Comparison of ENCODE assay signal across 1 cellular context in genomic region chr7:143248781-143249354, GRCh38.
TF ChIP-seq lines count a peak whose summit lies in the region.

No MANE protein-coding gene starts in this region.

TF ChIP-seq in HepG2, 621 proteins besides CTCF, POLR2A, EP300 and RAD21 (continued from another document and continues in another):
- TF ChIP-seq THAP9 (CRISPR knock-in tag; IDR thresholded peaks at IDR 0.05; ENCODE audit: borderline replicate concordance) = no peak
- no peak for TF ChIP-seq ZNF672 (CRISPR knock-in tag; IDR thresholded peaks at IDR 0.05)
- TF ChIP-seq ZNF382 (CRISPR knock-in tag; IDR thresholded peaks at IDR 0.05; ENCODE audit: borderline replicate concordance) = no peak
- TF ChIP-seq MTA1 (CRISPR knock-in tag; IDR thresholded peaks at IDR 0.05; ENCODE audit: borderline replicate concordance) = peak; percentile 30; the same call in 1 of the 2 replicates
- TF ChIP-seq MATR3 (CRISPR knock-in tag; IDR thresholded peaks at IDR 0.05) = no peak
- no peak for TF ChIP-seq ZNF598 (CRISPR knock-in tag; IDR thresholded peaks at IDR 0.05; ENCODE audit: borderline replicate concordance)
- TF ChIP-seq ZNF512B (CRISPR knock-in tag; IDR thresholded peaks at IDR 0.05; ENCODE audit: borderline replicate concordance) = no peak
- no peak for TF ChIP-seq ZNF430 (CRISPR knock-in tag; IDR thresholded peaks at IDR 0.05)
- no peak for TF ChIP-seq ZNF709 (CRISPR knock-in tag; IDR thresholded peaks at IDR 0.05)
- TF ChIP-seq ARNT (IDR thresholded peaks at IDR 0.05) = no peak
- TF ChIP-seq NFKBIZ (CRISPR knock-in tag; IDR thresholded peaks at IDR 0.05) = no peak
- TF ChIP-seq ZNF136 (CRISPR knock-in tag; IDR thresholded peaks at IDR 0.05; ENCODE audit: low read depth) = no peak
- no peak for TF ChIP-seq PTBP1 (IDR thresholded peaks at IDR 0.05; ENCODE audit: low read depth, low read length, poor library complexity, severe bottlenecking)
- no peak for TF ChIP-seq ZNF552 (CRISPR knock-in tag; IDR thresholded peaks at IDR 0.05; ENCODE audit: borderline replicate concordance)
- TF ChIP-seq ZSCAN25 (CRISPR knock-in tag; IDR thresholded peaks at IDR 0.05) = 0 out of 2 replicates have a peak, but pooled peaks have one; percentile 52
- TF ChIP-seq ZSCAN21 (CRISPR knock-in tag; IDR thresholded peaks at IDR 0.05; ENCODE audit: borderline replicate concordance) = no peak
- no peak for TF ChIP-seq HBP1 (CRISPR knock-in tag; IDR thresholded peaks at IDR 0.05; ENCODE audit: low read depth)
- TF ChIP-seq ATM (IDR thresholded peaks at IDR 0.05; ENCODE audit: borderline replicate concordance) = no peak
- TF ChIP-seq RFX5 (IDR thresholded peaks at IDR 0.05; ENCODE audit: low read depth, low read length) = no peak
- no peak for TF ChIP-seq KDM5A (IDR thresholded peaks at IDR 0.05; ENCODE audit: borderline replicate concordance, low read length)
- no peak for TF ChIP-seq RNF219 (CRISPR knock-in tag; IDR thresholded peaks at IDR 0.05)
- no peak for TF ChIP-seq NCOA1 (CRISPR knock-in tag; IDR thresholded peaks at IDR 0.05)
- TF ChIP-seq ZGPAT (CRISPR knock-in tag; IDR thresholded peaks at IDR 0.05) = peak; percentile 38; the same call in 1 of the 2 replicates
- TF ChIP-seq CREM (IDR thresholded peaks at IDR 0.05) = no peak
- no peak for TF ChIP-seq CREM (CRISPR knock-in tag; IDR thresholded peaks at IDR 0.05)
- TF ChIP-seq ZNF800 (CRISPR knock-in tag; IDR thresholded peaks at IDR 0.05) = no peak
- no peak for TF ChIP-seq ZC3H13 (CRISPR knock-in tag; IDR thresholded peaks at IDR 0.05)
- no peak for TF ChIP-seq POLR2AphosphoS5 (IDR thresholded peaks at IDR 0.05; ENCODE audit: low read depth, low read length)
- TF ChIP-seq ZSCAN29 (CRISPR knock-in tag; conservative IDR thresholded peaks at IDR 0.05) = no peak
- no peak for TF ChIP-seq ATF1 (CRISPR knock-in tag; IDR thresholded peaks at IDR 0.05)
- no peak for TF ChIP-seq ZNF460 (CRISPR knock-in tag; IDR thresholded peaks at IDR 0.05; ENCODE audit: borderline replicate concordance)
- TF ChIP-seq PLSCR1 (CRISPR knock-in tag; IDR thresholded peaks at IDR 0.05; ENCODE audit: borderline replicate concordance) = no peak
- no peak for TF ChIP-seq ZNF563 (CRISPR knock-in tag; IDR thresholded peaks at IDR 0.05)
- TF ChIP-seq ZNF792 (CRISPR knock-in tag; IDR thresholded peaks at IDR 0.05) = 0 out of 2 replicates have a peak, but pooled peaks have one; percentile 47
- TF ChIP-seq ZNF282 (IDR thresholded peaks at IDR 0.05; ENCODE audit: partially characterized antibody) = no peak
- TF ChIP-seq FIP1L1 (IDR thresholded peaks at IDR 0.05; ENCODE audit: borderline replicate concordance, insufficient read depth, low read depth, low read length) = no peak
- no peak for TF ChIP-seq MYC (CRISPR knock-in tag; IDR thresholded peaks at IDR 0.05; ENCODE audit: borderline replicate concordance)
- no peak for TF ChIP-seq TMF1 (CRISPR knock-in tag; IDR thresholded peaks at IDR 0.05; ENCODE audit: low read depth)
- no peak for TF ChIP-seq GZF1 (CRISPR knock-in tag; IDR thresholded peaks at IDR 0.05)
- TF ChIP-seq ZNF296 (CRISPR knock-in tag; conservative IDR thresholded peaks at IDR 0.05) = no peak
- no peak for TF ChIP-seq DZIP1 (CRISPR knock-in tag; IDR thresholded peaks at IDR 0.05)
- no peak for TF ChIP-seq ZNF790 (CRISPR knock-in tag; IDR thresholded peaks at IDR 0.05; ENCODE audit: borderline replicate concordance)
- no peak for TF ChIP-seq ZNF17 (CRISPR knock-in tag; IDR thresholded peaks at IDR 0.05)
- TF ChIP-seq PLRG1 (conservative IDR thresholded peaks at IDR 0.05) = no peak
- TF ChIP-seq TRIM24 (CRISPR knock-in tag; IDR thresholded peaks at IDR 0.05) = no peak
- TF ChIP-seq DNMT3B (CRISPR knock-in tag; conservative IDR thresholded peaks at IDR 0.05) = no peak
- TF ChIP-seq TGIF2 (CRISPR knock-in tag; IDR thresholded peaks at IDR 0.05) = no peak
- TF ChIP-seq MIER2 (CRISPR knock-in tag; IDR thresholded peaks at IDR 0.05) = no peak
- TF ChIP-seq TRIM22 (IDR thresholded peaks at IDR 0.05) = no peak
- TF ChIP-seq XBP1 (CRISPR knock-in tag; IDR thresholded peaks at IDR 0.05) = no peak
- peak; percentile 54; the same call in 1 of the 2 replicates for TF ChIP-seq RXRA (CRISPR knock-in tag; IDR thresholded peaks at IDR 0.05)
- TF ChIP-seq NFATC3 (CRISPR knock-in tag; IDR thresholded peaks at IDR 0.05) = no peak
- TF ChIP-seq RFX3 (CRISPR knock-in tag; IDR thresholded peaks at IDR 0.05) = no peak
- no peak for TF ChIP-seq ZNF556 (CRISPR knock-in tag; IDR thresholded peaks at IDR 0.05; ENCODE audit: borderline replicate concordance)
